8 cellular contexts compared by ENCODE assay signal in genomic region chr1:10474613-10475507, GRCh38. TPM values are rescaled to one million over a fixed set of nuclear protein-coding genes. Genes with fewer than 3 reads are reported as not detected.
DNase-seq lines count a peak whose midpoint lies in the region; ATAC-seq and TF ChIP-seq lines count a peak whose summit lies in the region.

Gene PEX14 (plus strand): TSS chr1:10474950. CDS start chr1:10474967, 17 bp downstream.

- DNase-seq in AG08395 (ENCODE audit: low spot score) (peak; percentile 93), NCI-H510A treated with DMSO at 0.1 percent for 48 hours (lab: John Stamatoyannopoulos, UW) (peak; percentile 99), coronary artery (ENCODE audit: low spot score) (peak; percentile 91)
- peak; percentile 95 for DNase-seq in activated CD4-positive, alpha-beta T cell treated with anti-CD3 and anti-CD28 coated beads for 36 hours
- peak; percentile 63 to 85 (median 72) for DNase-seq in stimulated activated CD4-positive, alpha-beta T cell treated with anti-CD3 and anti-CD28 coated beads, Interleukin-1b, Interleukin-23, amount 100 ng/mL, for 24 hours (ENCODE audit: low read depth in 4 of 4, low spot score in 1 of 4)

- no peaks in the 10 kb centered on the region for H3K27me3 Mint-ChIP-seq in activated CD4-positive, alpha-beta T cell treated with anti-CD3 and anti-CD28 coated beads for 36 hours

- H3K4me3 ChIP-seq in coronary artery = peak within 1 kb of the TSS; percentile 99

- ATAC-seq in GM18909 (IDR thresholded peaks at IDR 0.05; ENCODE audit: poor library complexity, unreplicated experiment) (peak; percentile 71), HG03354 (IDR thresholded peaks at IDR 0.05; ENCODE audit: poor library complexity, severe bottlenecking, unreplicated experiment) (peak; percentile 76)
- ATAC-seq in activated CD4-positive, alpha-beta T cell treated with anti-CD3 and anti-CD28 coated beads for 36 hours = peak; percentile 87

- no peaks in the 10 kb centered on the region for H3K36me3 Mint-ChIP-seq in activated CD4-positive, alpha-beta T cell treated with anti-CD3 and anti-CD28 coated beads for 36 hours (ENCODE audit: low read depth)

- H3K27ac ChIP-seq in coronary artery (peak within 1 kb of the TSS; percentile 66 to 92), layer of hippocampus (ENCODE audit: low read depth, low read length) (peak within 1 kb of the TSS; percentile 54)

- CTCF ChIA-PET in activated CD4-positive, alpha-beta T cell treated with anti-CD3 and anti-CD28 coated beads for 36 hours (lab: Charles Lee) = interaction anchor here (0.8 kb wide), 1 partner anchor 403 kb away, joined by 3 read pairs; no protein-coding TSS in a partner anchor

- peaks cover 40% of the 10 kb centered on the region for H3K4me1 Mint-ChIP-seq in activated CD4-positive, alpha-beta T cell treated with anti-CD3 and anti-CD28 coated beads for 36 hours

- no peaks in the 10 kb centered on the region for H3K9me3 Mint-ChIP-seq in activated CD4-positive, alpha-beta T cell treated with anti-CD3 and anti-CD28 coated beads for 36 hours (ENCODE audit: low read depth)

- TF ChIP-seq CTCF in coronary artery (IDR thresholded peaks at IDR 0.05) = no peak

- POLR2A ChIA-PET in activated CD4-positive, alpha-beta T cell treated with anti-CD3 and anti-CD28 coated beads for 36 hours (lab: Charles Lee) = no interaction called here

- H3K27ac Mint-ChIP-seq in activated CD4-positive, alpha-beta T cell treated with anti-CD3 and anti-CD28 coated beads for 36 hours = peak within 1 kb of the TSS; percentile 91

- H3K27me3 ChIP-seq in layer of hippocampus (ENCODE audit: control insufficient read depth, insufficient read depth, low read length) = no peaks in the 10 kb centered on the region

- intact Hi-C loops in activated CD4-positive, alpha-beta T cell treated with anti-CD3 and anti-CD28 coated beads for 36 hours (cut with DNase I, micrococcal nuclease) = loop anchor here (1.0 to 10.0 kb wide), 10 partner anchors 20 to 1330 kb away; partner anchors contain the start of genes CLCN6 (in 1 of the 2), KIF1B (in 1 of the 2), MTHFR (in 1 of the 2) and MTOR (in 1 of the 2)

- H3K4me3 Mint-ChIP-seq in activated CD4-positive, alpha-beta T cell treated with anti-CD3 and anti-CD28 coated beads for 36 hours = peak within 1 kb of the TSS; percentile 99

RNA-seq across cellular contexts. Expression of gene PEX14, which starts in this region (rescaled TPM):
- 10 to 100 TPM; 16.3 to 25.1 TPM for total RNA-seq in activated CD4-positive, alpha-beta T cell treated with anti-CD3 and anti-CD28 coated beads for 36 hours

Comparison
In these comparisons a context has a peak if more than half of its experiments do, and no peak if none do; other contexts are left out.
1. Peak in every context shown above with its lines: DNase-seq, ATAC-seq, H3K4me3 ChIP-seq and H3K27ac ChIP-seq.